In genomic region chr10:21494221-21495001, GRCh38 we compare ENCODE assay signal across 8 cellular contexts. TPM values are rescaled to one million over a fixed set of nuclear protein-coding genes. Genes with fewer than 3 reads are reported as not detected.
DNase-seq lines count a peak whose midpoint lies in the region; ATAC-seq and TF ChIP-seq lines count a peak whose summit lies in the region.

No MANE protein-coding gene starts in this region.

- peak overlapping the region; percentile 75 for H2AFZ ChIP-seq in DND-41 (ENCODE audit: low read depth, low read length)

- 0 out of 2 replicates have a peak, but pooled peaks cover 5% of the 10 kb centered on the region for H4K20me1 ChIP-seq in DND-41 (ENCODE audit: insufficient read depth, low read length)

- H3K4me3 ChIP-seq in DND-41 (ENCODE audit: low read depth in 1 of 2, low read length in 2 of 2) (peak overlapping the region; percentile 71 to 77; a peak in 3 of 4 replicates), HUES48 (ENCODE audit: low read depth, low read length) (peak overlapping the region; percentile 85), spleen (peak overlapping the region; percentile 65 to 89 (median 74))

- no peak for TF ChIP-seq CTCF in DND-41 (IDR thresholded peaks at IDR 0.05; ENCODE audit: borderline replicate concordance, extremely low read depth, low read length, poor library complexity, severe bottlenecking)
- no peak for TF ChIP-seq CTCF in spleen (IDR thresholded peaks at IDR 0.05 in 8 of 11, conservative IDR thresholded peaks at IDR 0.05 in 3 of 11)

- peak overlapping the region; percentile 86 for H3K9ac ChIP-seq in DND-41 (ENCODE audit: low read depth, low read length)
- peak overlapping the region; percentile 37; the same call in 1 of the 2 replicates for H3K9ac ChIP-seq in HUES48 (ENCODE audit: low read depth, low read length)

- no peak for TF ChIP-seq POLR2A in spleen (IDR thresholded peaks at IDR 0.05)

- no peaks in the 10 kb centered on the region for H3K79me2 ChIP-seq in DND-41 (ENCODE audit: insufficient read depth, low read length)

- peak; percentile 31 for DNase-seq in DND-41
- peak; percentile 73 for DNase-seq in astrocyte of the hippocampus (ENCODE audit: low read depth, low spot score)
- peak; percentile 33 for DNase-seq in iPS-NIHi7 (ENCODE audit: extremely low spot score)
- DNase-seq in spleen: peak; percentile 85
- no peak for DNase-seq in activated effector memory CD4-positive, alpha-beta T cell treated with Interleukin-2 at 50 U/mL for 16 hours
- no peak for DNase-seq in hippocampal formation (lab: John Stamatoyannopoulos, UW)

- H3K27me3 ChIP-seq in DND-41 (ENCODE audit: insufficient read depth, low read length, poor library complexity) (peaks cover 58% of the 10 kb centered on the region), HUES48 (ENCODE audit: control insufficient read depth, insufficient read depth, low read length) (peaks cover 22% of the 10 kb centered on the region), spleen (replicated peaks in 1 of 7) (peaks cover 0 to 60% (median 37%) of the 10 kb centered on the region in 7 donors)

- no peaks in the 10 kb centered on the region for H3K36me3 ChIP-seq in DND-41 (ENCODE audit: insufficient read depth, low read length)
- no peaks in the 10 kb centered on the region for H3K36me3 ChIP-seq in HUES48 (ENCODE audit: control insufficient read depth, insufficient read depth, low read length)
- H3K36me3 ChIP-seq in spleen: no peaks in the 10 kb centered on the region

- H3K4me1 ChIP-seq in DND-41 (ENCODE audit: insufficient read depth, low read length): peaks cover 32% of the 10 kb centered on the region
- H3K4me1 ChIP-seq in HUES48 (ENCODE audit: control insufficient read depth, insufficient read depth, low read length): peaks cover 33% of the 10 kb centered on the region
- H3K4me1 ChIP-seq in spleen: peaks cover 15 to 45% (median 39%) of the 10 kb centered on the region in 6 donors

- H3K27ac ChIP-seq in DND-41 (ENCODE audit: low read length) (no peak overlapping the region), HUES48 (ENCODE audit: low read depth, low read length) (peak overlapping the region; percentile 98), spleen (peak overlapping the region in 3 of 8 donors; percentile 12 to 52 (median 39))

- H3K9me3 ChIP-seq in DND-41 (ENCODE audit: insufficient read depth, low read length, severe bottlenecking): no peaks in the 10 kb centered on the region
- no peaks in the 10 kb centered on the region for H3K9me3 ChIP-seq in HUES48 (ENCODE audit: control insufficient read depth, insufficient read depth, low read length)
- H3K9me3 ChIP-seq in spleen: no peaks in the 10 kb centered on the region

- peak; percentile 17; the same call in 1 of the 3 replicates for ATAC-seq in DND-41 (ENCODE audit: insufficient read depth, low read depth)
- ATAC-seq in HG02970 (IDR thresholded peaks at IDR 0.05; ENCODE audit: low FRiP score, unreplicated experiment): no peak

- WGBS in spleen, 5 donors: 3 to 8% (median 5%) methylated on average over 60 to 66 of the region's 66 CpGs

- H3K4me2 ChIP-seq in DND-41 (ENCODE audit: insufficient read depth, low read length): peak overlapping the region; percentile 98

- intact Hi-C loops in spleen (cut with DNase I; ENCODE audit: low total_unique reads): loop anchor here (5.0 to 10.0 kb wide), 2 partner anchors 238 to 460 kb away; no protein-coding TSS in a partner anchor

RNA-seq across cellular contexts. Expression of gene SKIDA1, which starts 31.1 kb away (rescaled TPM):
- under 1 TPM in 6 of 7 donors, not detected in 1; 0.16 to 0.91 (median 0.55) TPM for total RNA-seq in spleen
- polyA plus RNA-seq in spleen: under 1 TPM; 0.14 to 0.48 (median 0.30) TPM

RNA-seq across cellular contexts. Expression of gene MLLT10, which starts 39.6 kb away (rescaled TPM):
- total RNA-seq in spleen: 10 to 100 TPM; 34.9 to 58.1 (median 50.6) TPM
- polyA plus RNA-seq in spleen: 10 to 100 TPM in 1 of 3 donors, 1 to 10 TPM in 2; 9.5 to 13.7 (median 9.9) TPM

Comparison
In these comparisons a context has a peak if more than half of its experiments do, and no peak if none do; other contexts are left out.
1. DNase-seq: peak in DND-41 (single experiment), astrocyte of the hippocampus (single experiment), iPS-NIHi7 (single experiment) and spleen (single experiment); none in activated effector memory CD4-positive, alpha-beta T cell treated with Interleukin-2 at 50 U/mL for 16 hours (single experiment) and hippocampal formation (0 of 2).
2. Peak in every context shown above with its lines, with median percentiles within 50 percentile points of each other: H3K4me3 ChIP-seq.